ENCODE assay signal across 9 cellular contexts in genomic region chr19:45448887-45449299, GRCh38. TPM values are rescaled to one million over a fixed set of nuclear protein-coding genes. Genes with fewer than 3 reads are reported as not detected.
A peak's percentile ranks its signal among the peaks of the same experiment; 100 is the strongest.
DNase-seq lines count a peak whose midpoint lies in the region; ATAC-seq and TF ChIP-seq lines count a peak whose summit lies in the region.
"Had no signal": no experiment of that assay in that cellular context is flagged by ENCODE, and none has a peak within 500 bp of the region (broad histone marks: within the 10 kb centered on the region; RNA-seq: fewer than 3 reads in every experiment).

No MANE protein-coding gene starts in this region.

- H3K4me3 Mint-ChIP-seq in activated T-helper 1 cell treated with anti-CD3 and anti-CD28 coated beads, Interleukin-12 subunit alpha, Interleukin-12 subunit beta, Interleukin-2, Interleukin-4 antibody, amounts not matched to agents 30 ng/mL and 10 ng/mL and 1 ng/mL, durations not matched to agents 14 hours and 24 hours and 36 hours, result peak overlapping the region; percentile 67

- peaks cover 37% of the 10 kb centered on the region for H3K4me1 Mint-ChIP-seq in activated T-helper 1 cell treated with anti-CD3 and anti-CD28 coated beads, Interleukin-12 subunit alpha, Interleukin-12 subunit beta, Interleukin-2, Interleukin-4 antibody, amounts not matched to agents 30 ng/mL and 10 ng/mL and 1 ng/mL, durations not matched to agents 14 hours and 24 hours and 36 hours (ENCODE audit: low read depth)

- no peak for TF ChIP-seq CTCF in fibroblast of villous mesenchyme (IDR thresholded peaks at IDR 0.05; ENCODE audit: insufficient read depth, low read depth, low read length)

- peak; percentile 21 for DNase-seq in activated gamma-delta T cell treated with Interleukin-2 at 50 U/mL for 16 hours
- DNase-seq in activated gamma-delta T cell (lab: John Stamatoyannopoulos, UW), result no peak
- no peak for DNase-seq in activated T-helper 1 cell treated with anti-CD3 and anti-CD28 coated beads, Interleukin-12 subunit alpha, Interleukin-12 subunit beta, Interleukin-2, Interleukin-4 antibody, amounts not matched to agents 30 ng/mL and 10 ng/mL and 1 ng/mL, durations not matched to agents 14 hours and 24 hours and 36 hours (ENCODE audit: low spot score)
- DNase-seq in fibroblast of villous mesenchyme (ENCODE audit: low read depth), result peak; percentile 47
- DNase-seq in superior temporal gyrus (ENCODE audit: extremely low spot score), result peak; percentile 17
- no peak for DNase-seq in germinal center (ENCODE audit: low spot score)
- DNase-seq in stimulated activated CD4-positive, alpha-beta T cell treated with anti-CD3 and anti-CD28 coated beads, Interleukin-4, amount 100 ng/mL, for 24 hours, result no peak
- DNase-seq: aorta had no signal

- ATAC-seq in GM19467 (IDR thresholded peaks at IDR 0.05; ENCODE audit: unreplicated experiment), result no peak

- peaks cover 2% of the 10 kb centered on the region for H3K36me3 Mint-ChIP-seq in activated T-helper 1 cell treated with anti-CD3 and anti-CD28 coated beads, Interleukin-12 subunit alpha, Interleukin-12 subunit beta, Interleukin-2, Interleukin-4 antibody, amounts not matched to agents 30 ng/mL and 10 ng/mL and 1 ng/mL, durations not matched to agents 14 hours and 24 hours and 36 hours (ENCODE audit: low read depth)

- intact Hi-C loops in activated T-helper 1 cell treated with anti-CD3 and anti-CD28 coated beads, Interleukin-12 subunit alpha, Interleukin-12 subunit beta, Interleukin-2, Interleukin-4 antibody, amounts not matched to agents 30 ng/mL and 10 ng/mL and 1 ng/mL, durations not matched to agents 14 hours and 24 hours and 36 hours (cut with micrococcal nuclease), result no loop called here

- peaks cover 7% of the 10 kb centered on the region for H3K27me3 Mint-ChIP-seq in activated T-helper 1 cell treated with anti-CD3 and anti-CD28 coated beads, Interleukin-12 subunit alpha, Interleukin-12 subunit beta, Interleukin-2, Interleukin-4 antibody, amounts not matched to agents 30 ng/mL and 10 ng/mL and 1 ng/mL, durations not matched to agents 14 hours and 24 hours and 36 hours (ENCODE audit: insufficient read depth)

- peak overlapping the region; percentile 68 for H3K27ac Mint-ChIP-seq in activated T-helper 1 cell treated with anti-CD3 and anti-CD28 coated beads, Interleukin-12 subunit alpha, Interleukin-12 subunit beta, Interleukin-2, Interleukin-4 antibody, amounts not matched to agents 30 ng/mL and 10 ng/mL and 1 ng/mL, durations not matched to agents 14 hours and 24 hours and 36 hours

- H3K9me3 Mint-ChIP-seq in activated T-helper 1 cell treated with anti-CD3 and anti-CD28 coated beads, Interleukin-12 subunit alpha, Interleukin-12 subunit beta, Interleukin-2, Interleukin-4 antibody, amounts not matched to agents 30 ng/mL and 10 ng/mL and 1 ng/mL, durations not matched to agents 14 hours and 24 hours and 36 hours, result no peaks in the 10 kb centered on the region

- no peak overlapping the region for H3K4me3 ChIP-seq in fibroblast of villous mesenchyme (ENCODE audit: low read depth, low read length)

RNA-seq across cellular contexts. Expression of gene FOSB, which starts 18.9 kb away (rescaled TPM):
- 16.8 and 17.2 TPM in 2 replicates for total RNA-seq in activated T-helper 1 cell treated with anti-CD3 and anti-CD28 coated beads, Interleukin-12 subunit alpha, Interleukin-12 subunit beta, Interleukin-2, Interleukin-4 antibody, amounts not matched to agents 30 ng/mL and 10 ng/mL and 1 ng/mL, durations not matched to agents 14 hours and 24 hours and 36 hours
- 13.0 and 16.1 TPM in 2 replicates for total RNA-seq in fibroblast of villous mesenchyme

RNA-seq across cellular contexts. Expression of gene ERCC1, which starts 25.2 kb away (rescaled TPM):
- total RNA-seq in activated T-helper 1 cell treated with anti-CD3 and anti-CD28 coated beads, Interleukin-12 subunit alpha, Interleukin-12 subunit beta, Interleukin-2, Interleukin-4 antibody, amounts not matched to agents 30 ng/mL and 10 ng/mL and 1 ng/mL, durations not matched to agents 14 hours and 24 hours and 36 hours, result 143 and 152 TPM in 2 replicates
- 73.0 and 88.9 TPM in 2 replicates for total RNA-seq in fibroblast of villous mesenchyme

RNA-seq across cellular contexts. Expression of gene POLR1G, which starts 42.4 kb away (rescaled TPM):
- 25.3 and 27.2 TPM in 2 replicates for total RNA-seq in activated T-helper 1 cell treated with anti-CD3 and anti-CD28 coated beads, Interleukin-12 subunit alpha, Interleukin-12 subunit beta, Interleukin-2, Interleukin-4 antibody, amounts not matched to agents 30 ng/mL and 10 ng/mL and 1 ng/mL, durations not matched to agents 14 hours and 24 hours and 36 hours
- total RNA-seq in fibroblast of villous mesenchyme, result 8.1 and 13.4 TPM in 2 replicates

RNA-seq across cellular contexts. Expression of gene PPP1R13L, which starts 44.0 kb away (rescaled TPM):
- total RNA-seq in activated T-helper 1 cell treated with anti-CD3 and anti-CD28 coated beads, Interleukin-12 subunit alpha, Interleukin-12 subunit beta, Interleukin-2, Interleukin-4 antibody, amounts not matched to agents 30 ng/mL and 10 ng/mL and 1 ng/mL, durations not matched to agents 14 hours and 24 hours and 36 hours, result 8.5 and 8.9 TPM in 2 replicates
- 5.6 and 8.4 TPM in 2 replicates for total RNA-seq in fibroblast of villous mesenchyme

RNA-seq across cellular contexts. Expression of gene RTN2, which starts 48.0 kb away (rescaled TPM):
- total RNA-seq in activated T-helper 1 cell treated with anti-CD3 and anti-CD28 coated beads, Interleukin-12 subunit alpha, Interleukin-12 subunit beta, Interleukin-2, Interleukin-4 antibody, amounts not matched to agents 30 ng/mL and 10 ng/mL and 1 ng/mL, durations not matched to agents 14 hours and 24 hours and 36 hours, result 3.0 and 4.1 TPM in 2 replicates
- 6.9 and 11.9 TPM in 2 replicates for total RNA-seq in fibroblast of villous mesenchyme

Comparison
In these comparisons a context has a peak if more than half of its experiments do, and no peak if none do; other contexts are left out.
1. DNase-seq: peak in activated gamma-delta T cell treated with Interleukin-2 at 50 U/mL for 16 hours (single experiment), fibroblast of villous mesenchyme (single experiment) and superior temporal gyrus (single experiment); none in activated gamma-delta T cell (single experiment), activated T-helper 1 cell treated with anti-CD3 and anti-CD28 coated beads, Interleukin-12 subunit alpha, Interleukin-12 subunit beta, Interleukin-2, Interleukin-4 antibody, amounts not matched to agents 30 ng/mL and 10 ng/mL and 1 ng/mL, durations not matched to agents 14 hours and 24 hours and 36 hours (single experiment), germinal center (single experiment) and stimulated activated CD4-positive, alpha-beta T cell treated with anti-CD3 and anti-CD28 coated beads, Interleukin-4, amount 100 ng/mL, for 24 hours (single experiment).